ENCODE assay signal across 15 cellular contexts in the genomic region with DNA sequence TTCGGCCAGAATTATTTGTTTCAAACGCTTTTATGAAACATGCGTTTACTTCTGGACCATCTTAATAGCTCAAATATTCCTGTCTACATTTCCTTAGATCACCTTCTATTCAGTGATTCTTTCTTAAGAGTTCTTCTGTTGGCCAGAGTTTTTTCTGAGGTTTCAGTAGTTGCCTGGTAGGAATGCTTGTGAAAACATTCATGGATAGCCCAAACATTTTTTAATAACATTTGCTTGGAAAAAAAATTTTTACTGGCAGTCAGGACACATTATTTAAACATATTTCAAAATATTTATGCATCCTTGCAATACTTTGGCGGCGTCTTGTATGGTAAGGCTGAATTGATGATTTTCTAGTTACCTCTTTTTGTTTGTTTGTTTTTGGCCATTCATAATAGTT.
"Had no signal": no experiment of that assay in that cellular context is flagged by ENCODE, and none has a peak within 500 bp of the region (broad histone marks: within the 10 kb centered on the region; RNA-seq: fewer than 3 reads in every experiment).

No MANE protein-coding gene starts in this region.

- H2AFZ ChIP-seq: hepatocyte, parathyroid adenoma had no signal

- H3K9me3 ChIP-seq: thyroid gland, uterus had no signal

- H3K27me3 Mint-ChIP-seq: activated naive CD8-positive, alpha-beta T cell treated with anti-CD3 and anti-CD28 coated beads, Interleukin-2, amount 50 U/mL, for 24 hours had no signal

- H3K27ac Mint-ChIP-seq: activated CD8-positive, alpha-beta T cell treated with anti-CD3 and anti-CD28 coated beads, Interleukin-2, amount 10 ng/mL, durations not matched to agents 7 days and 5 days; activated naive CD8-positive, alpha-beta T cell treated with anti-CD3 and anti-CD28 coated beads, Interleukin-2, amount 50 U/mL, for 24 hours; brain; T-helper 1 cell treated with Interleukin-12 subunit alpha and Interleukin-12 subunit beta and Interleukin-4 antibody, amounts not matched to agents 30 μg/mL and 1 μg/mL, for 36 hours had no signal

- H3K4me1 Mint-ChIP-seq: activated naive CD8-positive, alpha-beta T cell treated with anti-CD3 and anti-CD28 coated beads, Interleukin-2, amount 50 U/mL, for 24 hours; brain; neural crest cell had no signal

- ATAC-seq: activated CD8-positive, alpha-beta T cell treated with anti-CD3 and anti-CD28 coated beads, Interleukin-2, amount 10 ng/mL, durations not matched to agents 7 days and 5 days; activated naive CD8-positive, alpha-beta T cell treated with anti-CD3 and anti-CD28 coated beads, Interleukin-2, amount 50 U/mL, for 24 hours; esophagus mucosa; gastrocnemius medialis had no signal

- H3K4me2 ChIP-seq: hepatocyte had no signal

- H3K4me3 Mint-ChIP-seq: activated CD8-positive, alpha-beta T cell treated with anti-CD3 and anti-CD28 coated beads, Interleukin-2, amount 10 ng/mL, durations not matched to agents 7 days and 5 days; activated naive CD8-positive, alpha-beta T cell treated with anti-CD3 and anti-CD28 coated beads, Interleukin-2, amount 50 U/mL, for 24 hours; brain; neural crest cell; T-helper 1 cell treated with Interleukin-12 subunit alpha and Interleukin-12 subunit beta and Interleukin-4 antibody, amounts not matched to agents 30 μg/mL and 1 μg/mL, for 36 hours had no signal

- H3K4me1 ChIP-seq: gastrocnemius medialis, parathyroid adenoma, thyroid gland, uterus had no signal

- H3K79me2 ChIP-seq: hepatocyte, parathyroid adenoma had no signal

- H3K36me3 Mint-ChIP-seq: brain had no signal

- H3K36me3 ChIP-seq: gastrocnemius medialis, thyroid gland, uterus had no signal

- DNase-seq: activated CD4-positive, alpha-beta T cell treated with anti-CD3 and anti-CD28 coated beads for 48 hours; activated CD8-positive, alpha-beta memory T cell treated with anti-CD3 and anti-CD28 coated beads, Interleukin-2, amount 50 U/mL, for 48 hours; activated CD8-positive, alpha-beta T cell treated with anti-CD3 and anti-CD28 coated beads, Interleukin-2, amount 10 ng/mL, durations not matched to agents 7 days and 5 days; activated naive CD4-positive, alpha-beta T cell treated with Interleukin-2 at 50 U/mL for 16 hours; activated naive CD8-positive, alpha-beta T cell treated with anti-CD3 and anti-CD28 coated beads, Interleukin-2, amount 50 U/mL, for 24 hours; gastrocnemius medialis; small intestine; thyroid gland; uterus had no signal

- H3K4me3 ChIP-seq: gastrocnemius medialis, hepatocyte, thyroid gland, uterus had no signal

- H3K27ac ChIP-seq: gastrocnemius medialis, hepatocyte, parathyroid adenoma, thyroid gland, uterus had no signal

- H3K27me3 ChIP-seq: gastrocnemius medialis, hepatocyte, thyroid gland, uterus had no signal
